In genomic region chr7:45221266-45221665, GRCh38 we compare ENCODE assay signal across 15 cellular contexts.
DNase-seq lines count a peak whose midpoint lies in the region; ATAC-seq and TF ChIP-seq lines count a peak whose summit lies in the region.
"Had no signal": no experiment of that assay in that cellular context is flagged by ENCODE, and none has a peak within 500 bp of the region (broad histone marks: within the 10 kb centered on the region; RNA-seq: fewer than 3 reads in every experiment).

No MANE protein-coding gene starts in this region.

- peaks cover 5% of the 10 kb centered on the region for H3K27me3 Mint-ChIP-seq in endodermal cell (ENCODE audit: insufficient read depth)
- H3K27me3 Mint-ChIP-seq in osteocyte (ENCODE audit: unreplicated experiment), result peaks cover 36% of the 10 kb centered on the region

- TF ChIP-seq CTCF in WERI-Rb-1 (IDR thresholded peaks at IDR 0.05; ENCODE audit: low read depth, low read length) (no peak), endodermal cell (conservative IDR thresholded peaks at IDR 0.05) (no peak), osteocyte (IDR thresholded peaks at IDR 0.05) (no peak)

- no peak for DNase-seq in WERI-Rb-1
- DNase-seq in endodermal cell, result peak; percentile 36
- DNase-seq in osteocyte (ENCODE audit: extremely low spot score, unreplicated experiment), result peak; percentile 68
- DNase-seq in hypothalamus (lab: John Stamatoyannopoulos, UW), result no peak
- no peak for DNase-seq in NCI-H2196 (lab: John Stamatoyannopoulos, UW; ENCODE audit: unreplicated experiment)
- DNase-seq: 8988T; C1 segment of cervical spinal cord; Caco-2; CD4-positive, CD25-positive, alpha-beta regulatory T cell; GDM1; GM23248; HCEC 1CT had no signal

- WGBS in endodermal cell (ENCODE audit: insufficient coverage in 1 of 2, insufficient read length in 1 of 2), 2 experiments, result 81 to 83% methylated on average over 3 to 6 of the region's 6 CpGs

- H3K36me3 Mint-ChIP-seq in endodermal cell (ENCODE audit: low read depth), result no peaks in the 10 kb centered on the region
- no peaks in the 10 kb centered on the region for H3K36me3 Mint-ChIP-seq in osteocyte (ENCODE audit: unreplicated experiment)
- H3K36me3 Mint-ChIP-seq: CD4-positive, CD25-positive, alpha-beta regulatory T cell had no signal

- H3K27ac ChIP-seq in BLaER1 (no peak overlapping the region), WERI-Rb-1 (peak overlapping the region; percentile 21), endodermal cell (ENCODE audit: low read depth, low read length) (no peak overlapping the region)
- H3K27ac ChIP-seq: GM23248, HL-60 had no signal

- H3K36me3 ChIP-seq in BLaER1 (no peaks in the 10 kb centered on the region), WERI-Rb-1 (no peaks in the 10 kb centered on the region), endodermal cell (ENCODE audit: control insufficient read depth, insufficient read depth, low read length) (no peaks in the 10 kb centered on the region)

- H3K4me3 Mint-ChIP-seq in endodermal cell (no peak overlapping the region), osteocyte (ENCODE audit: unreplicated experiment) (no peak overlapping the region)
- H3K4me3 Mint-ChIP-seq: CD4-positive, CD25-positive, alpha-beta regulatory T cell had no signal

- H3K27me3 ChIP-seq in BLaER1 (no peaks in the 10 kb centered on the region), WERI-Rb-1 (ENCODE audit: insufficient read depth, low read depth, severe bottlenecking) (no peaks in the 10 kb centered on the region), endodermal cell (ENCODE audit: control insufficient read depth, insufficient read depth, low read length, poor library complexity, severe bottlenecking) (no peaks in the 10 kb centered on the region)

- peak overlapping the region; percentile 41 for H3K4me2 ChIP-seq in BLaER1

- H3K4me1 Mint-ChIP-seq in endodermal cell (peaks cover 9% of the 10 kb centered on the region), osteocyte (ENCODE audit: unreplicated experiment) (no peaks in the 10 kb centered on the region)
- H3K4me1 Mint-ChIP-seq: CD4-positive, CD25-positive, alpha-beta regulatory T cell had no signal

- no peak overlapping the region for H3K27ac Mint-ChIP-seq in endodermal cell
- H3K27ac Mint-ChIP-seq in osteocyte (ENCODE audit: unreplicated experiment), result no peak overlapping the region
- H3K27ac Mint-ChIP-seq: CD4-positive, CD25-positive, alpha-beta regulatory T cell had no signal

- no peaks in the 10 kb centered on the region for H4K20me1 ChIP-seq in BLaER1

- H3K9ac ChIP-seq in BLaER1 (no peak overlapping the region), endodermal cell (ENCODE audit: extremely low read depth, low read length, poor library complexity, severe bottlenecking) (no peak overlapping the region)
- H3K9ac ChIP-seq: GM23248 had no signal

- ATAC-seq in HG03378 (IDR thresholded peaks at IDR 0.05; ENCODE audit: unreplicated experiment), result no peak

- H3K9me3 Mint-ChIP-seq in endodermal cell (no peaks in the 10 kb centered on the region), osteocyte (ENCODE audit: unreplicated experiment) (no peaks in the 10 kb centered on the region)
- H3K9me3 Mint-ChIP-seq: CD4-positive, CD25-positive, alpha-beta regulatory T cell had no signal

- H3K4me1 ChIP-seq in BLaER1 (peaks cover 22% of the 10 kb centered on the region), endodermal cell (ENCODE audit: control insufficient read depth, insufficient read depth, low read length) (no peaks in the 10 kb centered on the region)
- H3K4me1 ChIP-seq: Caco-2 had no signal

- H3K9me3 ChIP-seq in BLaER1 (no peaks in the 10 kb centered on the region), WERI-Rb-1 (ENCODE audit: severe bottlenecking) (no peaks in the 10 kb centered on the region), endodermal cell (ENCODE audit: control insufficient read depth, low read length) (no peaks in the 10 kb centered on the region)
- H3K9me3 ChIP-seq: Caco-2 had no signal

- H3K4me3 ChIP-seq in BLaER1 (no peak overlapping the region), WERI-Rb-1 (ENCODE audit: low read depth, low read length) (no peak overlapping the region), endodermal cell (ENCODE audit: low read length) (no peak overlapping the region)
- H3K4me3 ChIP-seq: GM23248 had no signal

Comparison
In these comparisons a context has a peak if more than half of its experiments do, and no peak if none do; other contexts are left out.
1. DNase-seq: peak in endodermal cell (single experiment) and osteocyte (single experiment); none in WERI-Rb-1 (single experiment), hypothalamus (0 of 51) and NCI-H2196 (single experiment).